Comparison of ENCODE assay signal across 8 cellular contexts in the genomic region with DNA sequence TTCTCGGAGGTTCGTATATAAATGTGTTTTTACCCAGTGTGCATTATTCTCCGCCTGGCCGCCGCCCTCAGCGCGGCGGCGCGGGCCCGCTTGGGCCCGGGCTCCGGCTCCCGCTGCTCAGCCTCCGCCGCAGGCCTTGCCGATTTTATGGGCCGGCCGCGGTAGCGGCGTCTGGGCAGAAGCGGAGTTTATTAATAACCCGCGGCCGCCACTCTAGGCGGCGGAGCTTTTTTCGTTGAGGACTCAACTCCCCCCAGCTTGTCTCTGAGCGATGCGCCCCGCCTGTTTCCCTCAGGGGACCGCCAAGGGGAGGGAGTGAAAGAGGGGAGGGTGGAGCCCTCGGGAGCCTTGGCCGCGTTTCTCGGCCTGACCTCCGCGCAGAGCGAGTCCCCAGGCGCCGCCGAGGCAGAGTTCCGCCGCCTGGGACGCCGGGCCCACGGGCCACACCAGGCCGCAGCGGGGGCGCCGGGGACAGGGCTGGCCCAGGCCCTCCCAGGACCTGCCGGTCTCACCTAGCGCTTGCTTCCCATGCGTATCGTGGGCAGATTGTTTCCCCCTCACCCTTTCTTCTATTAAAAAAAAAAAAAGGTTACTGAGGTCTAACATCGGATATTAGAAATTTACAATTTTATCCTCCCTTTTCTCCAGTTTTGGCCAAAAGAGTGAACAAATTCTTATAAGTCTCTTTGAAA. TPM values are rescaled to one million over a fixed set of nuclear protein-coding genes. Genes with fewer than 3 reads are reported as not detected.
DNase-seq lines count a peak whose midpoint lies in the region; ATAC-seq, FAIRE-seq and TF ChIP-seq lines count a peak whose summit lies in the region.

No MANE protein-coding gene starts in this region.

- peak; percentile 26 for ATAC-seq in GM18870 (IDR thresholded peaks at IDR 0.05; ENCODE audit: unreplicated experiment)
- ATAC-seq in HG03103 (IDR thresholded peaks at IDR 0.05; ENCODE audit: low read depth, unreplicated experiment), result peak; percentile 34

- DNase-seq in AG04449 (ENCODE audit: low read depth, low spot score) (peak; percentile 50), NCI-H2171 treated with DMSO at 0.1 percent for 48 hours (lab: John Stamatoyannopoulos, UW) (peak; percentile 85), cerebellar cortex (ENCODE audit: low spot score) (peak; percentile 84), keratinocyte (ENCODE audit: low read depth, low spot score) (no peak)
- DNase-seq in activated CD4-positive, CD25-positive, alpha-beta regulatory T cell (lab: John Stamatoyannopoulos, UW), result peak; percentile 61 to 71 (median 64)
- DNase-seq in stimulated activated CD4-positive, alpha-beta T cell treated with anti-CD3 and anti-CD28 coated beads, Interleukin-15, amount 100 ng/mL, for 1 hour (ENCODE audit: low read depth in 1 of 2, low spot score in 1 of 2), result peak; percentile 60 to 64

- H3K4me3 ChIP-seq in AG04449 (ENCODE audit: low read depth, low read length) (peak overlapping the region; percentile 65), keratinocyte (ENCODE audit: control insufficient read depth in 2 of 3, extremely low read depth in 1 of 3, insufficient read depth in 2 of 3, low read depth in 1 of 3, low read length in 3 of 3) (peak overlapping the region; percentile 75 to 93 (median 87))

- no peaks in the 10 kb centered on the region for H3K9me3 ChIP-seq in keratinocyte (ENCODE audit: control insufficient read depth, low read depth, low read length)

- H3K79me2 ChIP-seq in keratinocyte (ENCODE audit: control insufficient read depth, insufficient read depth, low read length), result peaks cover 49% of the 10 kb centered on the region

- H3K9me1 ChIP-seq in keratinocyte (ENCODE audit: control insufficient read depth, extremely low read depth, insufficient read depth, low read length), result no peaks in the 10 kb centered on the region

- peaks cover 18% of the 10 kb centered on the region for H3K4me1 ChIP-seq in keratinocyte (ENCODE audit: control insufficient read depth, extremely low read depth, insufficient read depth, low read length)

- dilution Hi-C loops in keratinocyte (cut with MboI; ENCODE audit: extremely low pct_ligation_motif_present, low sequenced_read_pairs), result no loop called here

- peak overlapping the region; percentile 30 for H2AFZ ChIP-seq in keratinocyte (ENCODE audit: control insufficient read depth, low read length)

- TF ChIP-seq CTCF in AG04449 (IDR thresholded peaks at IDR 0.05; ENCODE audit: insufficient read depth, low read length, missing control alignments), result no peak
- TF ChIP-seq CTCF in keratinocyte (optimal IDR thresholded peaks at IDR 0.05 in 1 of 3, IDR thresholded peaks at IDR 0.05 in 1 of 3, conservative IDR thresholded peaks at IDR 0.05 in 1 of 3; ENCODE audit: extremely low read depth in 1 of 3, insufficient read depth in 2 of 3, low read length in 3 of 3), result no peak

- H3K4me2 ChIP-seq in keratinocyte (ENCODE audit: control insufficient read depth, extremely low read depth, insufficient read depth, low read depth, low read length), result peak overlapping the region; percentile 99

- peak overlapping the region; percentile 92 for H3K9ac ChIP-seq in keratinocyte (ENCODE audit: control insufficient read depth, extremely low read depth, insufficient read depth, low read length)

- peak overlapping the region; percentile 91 for H3K27ac ChIP-seq in keratinocyte (ENCODE audit: control insufficient read depth, insufficient read depth, low read length)

- no peaks in the 10 kb centered on the region for H4K20me1 ChIP-seq in keratinocyte (ENCODE audit: control insufficient read depth, extremely low read depth, insufficient read depth, low read length)

- H3K36me3 ChIP-seq in keratinocyte (ENCODE audit: control insufficient read depth in 2 of 2, extremely low read depth in 1 of 2, insufficient read depth in 2 of 2, low read length in 2 of 2), result peaks cover 0 to 5% of the 10 kb centered on the region in 2 experiments

- no peak for FAIRE-seq in keratinocyte (lab: Jason Lieb, UNC)

- no peaks in the 10 kb centered on the region for H3K27me3 ChIP-seq in keratinocyte (ENCODE audit: control insufficient read depth, extremely low read depth, insufficient read depth, low read length)

- POLR2A ChIA-PET in AG04449 (lab: Yijun Ruan, JAX), result interaction anchor here (0.8 to 2.5 kb wide), 31 partner anchors 9 to 846 kb away, joined by 3 to 16 read pairs (median 5); partner anchors contain the start of genes ADM, IPO7 and WEE1

- CTCF ChIA-PET in AG04449 (lab: Yijun Ruan, JAX), result interaction anchor here (1.6 to 3.3 kb wide), 4 partner anchors 13 to 152 kb away, joined by 4 to 15 read pairs (median 6); no protein-coding TSS in a partner anchor

RNA-seq across cellular contexts. Expression of gene ZNF143, which starts 0.4 kb away (rescaled TPM):
- polyA plus RNA-seq in keratinocyte, result 22.4 to 38.6 TPM (median 32.0 TPM) in 3 replicates
- polyA plus RNA-seq in keratinocyte (2011; ENCODE audit: low read depth), result 34.1 TPM
- polyA plus RNA-seq in keratinocyte (2011; cell fraction: cytosol; rRNA removed), result 14.2 and 24.6 TPM in 2 replicates
- polyA plus RNA-seq in keratinocyte (2011; cell fraction: nucleus; rRNA removed), result 26.2 and 29.1 TPM in 2 replicates
- 16.5 and 21.3 TPM in 2 replicates for polyA plus RNA-seq in keratinocyte (2012; ENCODE audit: low replicate concordance)
- polyA minus RNA-seq in keratinocyte, result 73.6 to 129 TPM (median 89.4 TPM) in 3 replicates
- 11.7 TPM for polyA minus RNA-seq in keratinocyte (2011; cell fraction: cytosol; rRNA and poly(A)+ RNA removed)
- polyA minus RNA-seq in keratinocyte (2011; cell fraction: nucleus; rRNA and poly(A)+ RNA removed), result 20.4 and 34.3 TPM in 2 replicates
